In the genomic region with DNA sequence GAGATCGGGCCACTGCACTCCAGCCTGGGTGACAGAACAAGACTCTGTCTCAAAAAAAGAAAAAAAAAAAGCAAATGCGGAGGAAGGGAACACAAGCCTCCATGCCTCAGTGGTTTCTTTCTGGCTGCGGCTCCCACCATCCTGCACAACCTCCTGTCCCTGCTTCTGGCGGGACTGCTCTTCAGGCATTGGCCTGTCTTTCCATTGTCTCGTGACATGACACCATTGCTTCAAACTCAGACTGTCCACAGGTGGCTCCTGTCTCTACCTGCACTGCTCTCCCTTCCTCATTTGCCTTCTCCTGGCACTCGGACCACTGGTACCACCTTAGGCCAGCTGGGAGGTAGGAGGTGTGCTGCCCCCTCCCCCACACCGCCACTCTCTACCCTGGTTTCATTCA, we compare ENCODE assay signal across 28 cellular contexts.
"Had no signal": no experiment of that assay in that cellular context is flagged by ENCODE, and none has a peak within 500 bp of the region (broad histone marks: within the 10 kb centered on the region; RNA-seq: fewer than 3 reads in every experiment).

No MANE protein-coding gene starts in this region.

- H3K4me1 Mint-ChIP-seq: activated CD4-positive, alpha-beta T cell treated with anti-CD3 and anti-CD28 coated beads, Interleukin-2, amount 10 ng/mL, durations not matched to agents 24 days and 14 days; activated CD8-positive, alpha-beta memory T cell treated with anti-CD3 and anti-CD28 coated beads, Interleukin-2, amount 10 ng/mL, durations not matched to agents 7 days and 5 days; activated naive CD4-positive, alpha-beta T cell treated with anti-CD3 and anti-CD28 coated beads, Interleukin-2, amount 10 ng/mL, durations not matched to agents 7 days and 5 days had no signal

- H3K27ac ChIP-seq: body of pancreas, epithelial cell of prostate, esophagus squamous epithelium, gastroesophageal sphincter, heart right ventricle had no signal

- H3K27me3 Mint-ChIP-seq: activated CD4-positive, alpha-beta memory T cell treated with anti-CD3 and anti-CD28 coated beads for 36 hours; activated CD4-positive, alpha-beta T cell treated with anti-CD3 and anti-CD28 coated beads, Interleukin-2, amount 10 ng/mL, durations not matched to agents 24 days and 14 days; activated CD8-positive, alpha-beta memory T cell treated with anti-CD3 and anti-CD28 coated beads, Interleukin-2, amount 10 ng/mL, durations not matched to agents 7 days and 5 days; activated naive CD4-positive, alpha-beta T cell treated with anti-CD3 and anti-CD28 coated beads, Interleukin-2, amount 10 ng/mL, durations not matched to agents 7 days and 5 days; activated naive CD8-positive, alpha-beta T cell; effector memory CD8-positive, alpha-beta T cell had no signal

- H3K4me1 ChIP-seq: body of pancreas, gastroesophageal sphincter had no signal

- ATAC-seq: activated CD8-positive, alpha-beta memory T cell treated with anti-CD3 and anti-CD28 coated beads, Interleukin-2, amount 10 ng/mL, durations not matched to agents 7 days and 5 days; activated CD8-positive, alpha-beta T cell treated with anti-CD3 and anti-CD28 coated beads, Interleukin-2, amount 10 ng/mL, durations not matched to agents 7 days and 5 days; body of pancreas; effector memory CD8-positive, alpha-beta T cell; gastroesophageal sphincter; heart right ventricle had no signal

- H3K27ac Mint-ChIP-seq: activated CD4-positive, alpha-beta memory T cell treated with anti-CD3 and anti-CD28 coated beads for 36 hours; activated CD4-positive, alpha-beta T cell treated with anti-CD3 and anti-CD28 coated beads, Interleukin-2, amount 10 ng/mL, durations not matched to agents 24 days and 14 days; activated CD8-positive, alpha-beta memory T cell treated with anti-CD3 and anti-CD28 coated beads, Interleukin-2, amount 10 ng/mL, durations not matched to agents 7 days and 5 days; activated CD8-positive, alpha-beta T cell treated with anti-CD3 and anti-CD28 coated beads, Interleukin-2, amount 10 ng/mL, durations not matched to agents 7 days and 5 days; activated naive CD4-positive, alpha-beta T cell treated with anti-CD3 and anti-CD28 coated beads, Interleukin-2, amount 10 ng/mL, durations not matched to agents 7 days and 5 days; activated naive CD8-positive, alpha-beta T cell; activated T-helper 1 cell treated with anti-CD3 and anti-CD28 coated beads, Interleukin-12 subunit alpha, Interleukin-12 subunit beta, Interleukin-2, Interleukin-4 antibody, amounts not matched to agents 30 ng/mL and 10 ng/mL and 1 ng/mL, durations not matched to agents 14 hours and 24 hours and 36 hours; activated T-helper 2 cell treated with anti-CD3 and anti-CD28 coated beads, Interferon-gamma antibody, Interleukin-2, Interleukin-4, amounts not matched to agents 10 μg/mL and 5 μg/mL and 100 μg/mL, durations not matched to agents 14 hours and 24 hours and 36 hours had no signal

- H3K4me3 ChIP-seq: body of pancreas, esophagus squamous epithelium, gastroesophageal sphincter, heart right ventricle had no signal

- H3K9me3 Mint-ChIP-seq: activated CD4-positive, alpha-beta memory T cell treated with anti-CD3 and anti-CD28 coated beads for 36 hours; activated CD4-positive, alpha-beta T cell treated with anti-CD3 and anti-CD28 coated beads, Interleukin-2, amount 10 ng/mL, durations not matched to agents 24 days and 14 days; activated naive CD4-positive, alpha-beta T cell treated with anti-CD3 and anti-CD28 coated beads, Interleukin-2, amount 10 ng/mL, durations not matched to agents 7 days and 5 days; activated T-helper 1 cell treated with anti-CD3 and anti-CD28 coated beads, Interleukin-12 subunit alpha, Interleukin-12 subunit beta, Interleukin-2, Interleukin-4 antibody, amounts not matched to agents 30 ng/mL and 10 ng/mL and 1 ng/mL, durations not matched to agents 14 hours and 24 hours and 36 hours; activated T-helper 2 cell treated with anti-CD3 and anti-CD28 coated beads, Interferon-gamma antibody, Interleukin-2, Interleukin-4, amounts not matched to agents 10 μg/mL and 5 μg/mL and 100 μg/mL, durations not matched to agents 14 hours and 24 hours and 36 hours; effector memory CD8-positive, alpha-beta T cell had no signal

- H3K9me3 ChIP-seq: body of pancreas, esophagus squamous epithelium, gastroesophageal sphincter, heart right ventricle had no signal

- H3K27me3 ChIP-seq: body of pancreas, esophagus squamous epithelium, gastroesophageal sphincter, heart right ventricle had no signal

- H3K4me3 Mint-ChIP-seq: activated CD4-positive, alpha-beta memory T cell treated with anti-CD3 and anti-CD28 coated beads for 36 hours; activated CD4-positive, alpha-beta T cell treated with anti-CD3 and anti-CD28 coated beads, Interleukin-2, amount 10 ng/mL, durations not matched to agents 24 days and 14 days; activated CD8-positive, alpha-beta memory T cell treated with anti-CD3 and anti-CD28 coated beads, Interleukin-2, amount 10 ng/mL, durations not matched to agents 7 days and 5 days; activated CD8-positive, alpha-beta T cell treated with anti-CD3 and anti-CD28 coated beads, Interleukin-2, amount 10 ng/mL, durations not matched to agents 7 days and 5 days; activated naive CD4-positive, alpha-beta T cell treated with anti-CD3 and anti-CD28 coated beads, Interleukin-2, amount 10 ng/mL, durations not matched to agents 7 days and 5 days; activated naive CD8-positive, alpha-beta T cell; activated T-helper 1 cell treated with anti-CD3 and anti-CD28 coated beads, Interleukin-12 subunit alpha, Interleukin-12 subunit beta, Interleukin-2, Interleukin-4 antibody, amounts not matched to agents 30 ng/mL and 10 ng/mL and 1 ng/mL, durations not matched to agents 14 hours and 24 hours and 36 hours; effector memory CD8-positive, alpha-beta T cell had no signal

- DNase-seq: activated CD4-positive, alpha-beta memory T cell treated with anti-CD3 and anti-CD28 coated beads for 36 hours; activated CD4-positive, alpha-beta T cell treated with anti-CD3 and anti-CD28 coated beads, Interleukin-2, amount 10 ng/mL, durations not matched to agents 24 days and 14 days; activated CD4-positive, CD25-positive, alpha-beta regulatory T cell; activated CD4-positive, CD25-positive, alpha-beta regulatory T cell treated with anti-CD3 and anti-CD28 coated beads, Interleukin-2, amount 50 U/mL, for 72 hours; activated CD8-positive, alpha-beta memory T cell treated with anti-CD3 and anti-CD28 coated beads, Interleukin-2, amount 10 ng/mL, durations not matched to agents 7 days and 5 days; activated CD8-positive, alpha-beta memory T cell treated with anti-CD3 and anti-CD28 coated beads, Interleukin-2, amount 50 U/mL, for 4 hours; activated CD8-positive, alpha-beta T cell treated with anti-CD3 and anti-CD28 coated beads, Interleukin-2, amount 10 ng/mL, durations not matched to agents 7 days and 5 days; activated effector memory CD4-positive, alpha-beta T cell treated with anti-CD3 and anti-CD28 coated beads, Interleukin-2, amount 50 U/mL, for 16 hours; activated naive CD4-positive, alpha-beta T cell treated with anti-CD3 and anti-CD28 coated beads, Interleukin-2, amount 10 ng/mL, durations not matched to agents 7 days and 5 days; activated T-cell treated with anti-CD3 and anti-CD28 coated beads, Interleukin-2, amount 50 U/mL, for 1 hour; activated T-cell treated with anti-CD3 and anti-CD28 coated beads, Interleukin-2, amount 50 U/mL, for 48 hours; amniotic stem cell; aorta; body of pancreas; caudate nucleus; cortex of kidney; dermis blood vessel endothelial cell; effector CD4-positive, alpha-beta T cell; effector memory CD8-positive, alpha-beta T cell; esophagus squamous epithelium; foreskin melanocyte; heart right ventricle; T-helper 2 cell had no signal
